ENCODE assay signal across 1 cellular context in genomic region chr17:28370035-28370743, GRCh38.
TF ChIP-seq lines count a peak whose summit lies in the region.

VTN (minus strand) TSS chr17:28370307; CDS start chr17:28370203, 104 bp downstream.

TF ChIP-seq in HepG2, 621 proteins besides CTCF, POLR2A, EP300 and RAD21 (continued from another document and continues in another):
- TF ChIP-seq MXD4 (CRISPR knock-in tag; IDR thresholded peaks at IDR 0.05) (no peak), ZNF383 (CRISPR knock-in tag; IDR thresholded peaks at IDR 0.05; ENCODE audit: borderline replicate concordance) (no peak; the same call in 1 of the 2 replicates), DNMT1 (CRISPR knock-in tag; IDR thresholded peaks at IDR 0.05) (no peak), ELF3 (CRISPR knock-in tag; IDR thresholded peaks at IDR 0.05) (peak; percentile 94), NONO (IDR thresholded peaks at IDR 0.05) (no peak), NONO (CRISPR knock-in tag; conservative IDR thresholded peaks at IDR 0.05) (peak; percentile 94), HMGXB4 (CRISPR knock-in tag; IDR thresholded peaks at IDR 0.05; ENCODE audit: borderline replicate concordance in 1 of 2, low read depth in 1 of 2) (peak in 1 of 2 experiments; percentile 54; a peak in 2 of 4 replicates), ZNF333 (CRISPR knock-in tag; IDR thresholded peaks at IDR 0.05; ENCODE audit: borderline replicate concordance) (peak; percentile 90; the same call in 1 of the 2 replicates), BORCS8-MEF2B (CRISPR knock-in tag; IDR thresholded peaks at IDR 0.05) (peak; percentile 88), TAF1 (CRISPR knock-in tag; IDR thresholded peaks at IDR 0.05) (peak; percentile 53; the same call in 1 of the 2 replicates), ZNF768 (CRISPR knock-in tag; IDR thresholded peaks at IDR 0.05) (peak; percentile 27; the same call in 1 of the 2 replicates), CHD2 (IDR thresholded peaks at IDR 0.05; ENCODE audit: low read depth, low read length) (no peak), MAFK (conservative IDR thresholded peaks at IDR 0.05 in 1 of 2, IDR thresholded peaks at IDR 0.05 in 1 of 2; ENCODE audit: low read length in 2 of 2) (no peak), ZFP82 (CRISPR knock-in tag; IDR thresholded peaks at IDR 0.05; ENCODE audit: borderline replicate concordance) (no peak), TCF7L2 (IDR thresholded peaks at IDR 0.05; ENCODE audit: low read depth, low read length) (peak; percentile 59; the same call in 1 of the 2 replicates), SATB2 (CRISPR knock-in tag; IDR thresholded peaks at IDR 0.05) (0 out of 2 replicates have a peak, but pooled peaks have one; percentile 78), SRSF9 (IDR thresholded peaks at IDR 0.05; ENCODE audit: borderline replicate concordance, insufficient read depth, low read depth, low read length, poor library complexity, severe bottlenecking) (no peak), GPBP1L1 (CRISPR knock-in tag; IDR thresholded peaks at IDR 0.05) (no peak), ZBTB25 (CRISPR knock-in tag; IDR thresholded peaks at IDR 0.05) (peak; percentile 87), CREM (IDR thresholded peaks at IDR 0.05) (peak; percentile 90), CREM (CRISPR knock-in tag; IDR thresholded peaks at IDR 0.05) (no peak), ADNP (CRISPR knock-in tag; IDR thresholded peaks at IDR 0.05) (no peak), BRCA1 (CRISPR knock-in tag; IDR thresholded peaks at IDR 0.05) (0 out of 2 replicates have a peak, but pooled peaks have one; percentile 45), EEA1 (CRISPR knock-in tag; IDR thresholded peaks at IDR 0.05; ENCODE audit: borderline replicate concordance) (no peak), THYN1 (CRISPR knock-in tag; IDR thresholded peaks at IDR 0.05; ENCODE audit: borderline replicate concordance, low read depth) (no peak), HDAC6 (IDR thresholded peaks at IDR 0.05; ENCODE audit: low read depth, low read length) (no peak), TCF12 (IDR thresholded peaks at IDR 0.05) (no peak), TCF12 (CRISPR knock-in tag; IDR thresholded peaks at IDR 0.05) (peak; percentile 84; the same call in 1 of the 2 replicates), ZNF276 (CRISPR knock-in tag; IDR thresholded peaks at IDR 0.05; ENCODE audit: low read depth) (no peak), ZNF615 (CRISPR knock-in tag; IDR thresholded peaks at IDR 0.05; ENCODE audit: borderline replicate concordance) (0 out of 2 replicates have a peak, but pooled peaks have one; percentile 17), CBFB (CRISPR knock-in tag; IDR thresholded peaks at IDR 0.05) (no peak), SALL1 (CRISPR knock-in tag; IDR thresholded peaks at IDR 0.05) (peak; percentile 97), ZNF432 (CRISPR knock-in tag; IDR thresholded peaks at IDR 0.05; ENCODE audit: borderline replicate concordance) (no peak), ZNF256 (CRISPR knock-in tag; conservative IDR thresholded peaks at IDR 0.05) (no peak; the same call in 1 of the 2 replicates), ZNF414 (CRISPR knock-in tag; IDR thresholded peaks at IDR 0.05) (0 out of 2 replicates have a peak, but pooled peaks have one; percentile 28), MAZ (IDR thresholded peaks at IDR 0.05; ENCODE audit: borderline replicate concordance, low read depth, low read length) (peak; percentile 96), MAZ (CRISPR knock-in tag; IDR thresholded peaks at IDR 0.05; ENCODE audit: low read depth) (peak; percentile 86), ZNF576 (CRISPR knock-in tag; IDR thresholded peaks at IDR 0.05) (0 out of 2 replicates have a peak, but pooled peaks have one; percentile 5), FUBP1 (CRISPR knock-in tag; IDR thresholded peaks at IDR 0.05; ENCODE audit: borderline replicate concordance) (peak; percentile 87; the same call in 1 of the 2 replicates), TOE1 (CRISPR knock-in tag; IDR thresholded peaks at IDR 0.05) (peak; percentile 87; the same call in 1 of the 2 replicates), SMARCE1 (IDR thresholded peaks at IDR 0.05; ENCODE audit: borderline replicate concordance) (no peak), GATAD2A (CRISPR knock-in tag; IDR thresholded peaks at IDR 0.05) (peak; percentile 98), HOXA9 (CRISPR knock-in tag; IDR thresholded peaks at IDR 0.05; ENCODE audit: borderline replicate concordance) (no peak), NFAT5 (CRISPR knock-in tag; IDR thresholded peaks at IDR 0.05) (no peak), EHMT2 (IDR thresholded peaks at IDR 0.05; ENCODE audit: borderline replicate concordance, low read depth, low read length) (peak; percentile 31; the same call in 1 of the 2 replicates), TBX2 (CRISPR knock-in tag; IDR thresholded peaks at IDR 0.05; ENCODE audit: borderline replicate concordance) (peak; percentile 95), ZFP37 (CRISPR knock-in tag; IDR thresholded peaks at IDR 0.05; ENCODE audit: borderline replicate concordance) (0 out of 2 replicates have a peak, but pooled peaks have one; percentile 29), FOXM1 (CRISPR knock-in tag; IDR thresholded peaks at IDR 0.05) (no peak), ZNF7 (CRISPR knock-in tag; IDR thresholded peaks at IDR 0.05) (no peak), ZNF773 (CRISPR knock-in tag; IDR thresholded peaks at IDR 0.05; ENCODE audit: borderline replicate concordance) (no peak), THRA (CRISPR knock-in tag; IDR thresholded peaks at IDR 0.05; ENCODE audit: borderline replicate concordance) (peak; percentile 81)
